1 cellular context compared by ENCODE assay signal in the genomic region with DNA sequence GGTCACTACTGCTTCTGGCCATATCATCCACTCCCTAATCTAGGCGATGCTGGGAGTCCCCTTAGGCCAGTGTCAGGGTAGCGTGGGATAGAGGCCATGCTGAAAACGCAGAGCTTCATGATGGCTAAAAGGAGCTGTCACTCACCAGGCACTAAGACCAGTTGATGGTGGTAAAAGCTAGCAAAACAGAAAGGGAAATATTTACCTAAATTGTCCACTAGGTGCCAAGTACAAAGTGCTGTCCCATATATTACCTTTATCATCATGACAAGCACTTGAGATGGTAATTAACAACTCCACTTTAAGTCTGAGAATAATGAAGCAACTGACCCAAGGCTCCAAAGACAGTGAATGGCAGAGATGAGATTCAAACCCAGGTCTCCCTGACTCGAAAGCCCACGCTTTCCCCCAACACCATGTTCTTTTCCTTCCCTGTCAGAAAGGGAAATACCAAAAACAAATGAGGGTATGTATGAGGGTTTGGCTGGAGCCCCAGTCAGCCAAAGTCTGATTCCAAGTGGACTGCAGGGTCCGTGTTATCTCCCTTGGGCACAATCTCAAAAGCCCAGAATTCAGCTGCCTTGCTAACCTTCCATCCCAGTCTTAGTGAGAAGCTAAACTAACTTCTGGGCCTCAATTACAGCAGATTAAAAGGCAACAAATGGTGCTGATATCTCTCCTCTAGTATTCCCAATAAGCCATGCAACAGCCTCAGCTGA.
TF ChIP-seq lines count a peak whose summit lies in the region.

No MANE protein-coding gene starts in this region.

TF ChIP-seq in K562, 482 proteins besides CTCF, POLR2A, EP300 and RAD21 (continued from another document):
- TF ChIP-seq, protein P1, sequence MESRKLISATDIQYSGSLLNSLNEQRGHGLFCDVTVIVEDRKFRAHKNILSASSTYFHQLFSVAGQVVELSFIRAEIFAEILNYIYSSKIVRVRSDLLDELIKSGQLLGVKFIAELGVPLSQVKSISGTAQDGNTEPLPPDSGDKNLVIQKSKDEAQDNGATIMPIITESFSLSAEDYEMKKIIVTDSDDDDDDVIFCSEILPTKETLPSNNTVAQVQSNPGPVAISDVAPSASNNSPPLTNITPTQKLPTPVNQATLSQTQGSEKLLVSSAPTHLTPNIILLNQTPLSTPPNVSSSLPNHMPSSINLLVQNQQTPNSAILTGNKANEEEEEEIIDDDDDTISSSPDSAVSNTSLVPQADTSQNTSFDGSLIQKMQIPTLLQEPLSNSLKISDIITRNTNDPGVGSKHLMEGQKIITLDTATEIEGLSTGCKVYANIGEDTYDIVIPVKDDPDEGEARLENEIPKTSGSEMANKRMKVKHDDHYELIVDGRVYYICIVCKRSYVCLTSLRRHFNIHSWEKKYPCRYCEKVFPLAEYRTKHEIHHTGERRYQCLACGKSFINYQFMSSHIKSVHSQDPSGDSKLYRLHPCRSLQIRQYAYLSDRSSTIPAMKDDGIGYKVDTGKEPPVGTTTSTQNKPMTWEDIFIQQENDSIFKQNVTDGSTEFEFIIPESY (CRISPR knock-in tag; IDR thresholded peaks at IDR 0.05) = no peak
- no peak for TF ChIP-seq ZBTB7A (IDR thresholded peaks at IDR 0.05; ENCODE audit: borderline replicate concordance, control insufficient read depth, low read depth, low read length)
